ENCODE assay signal across 11 cellular contexts in genomic region chr20:1331101-1331500, GRCh38. TPM values are rescaled to one million over a fixed set of nuclear protein-coding genes. Genes with fewer than 3 reads are reported as not detected.
DNase-seq lines count a peak whose midpoint lies in the region; ATAC-seq and TF ChIP-seq lines count a peak whose summit lies in the region.
"Had no signal": no experiment of that assay in that cellular context is flagged by ENCODE, and none has a peak within 500 bp of the region (broad histone marks: within the 10 kb centered on the region; RNA-seq: fewer than 3 reads in every experiment).

No MANE protein-coding gene starts in this region.

- no peak overlapping the region for H3K4me3 Mint-ChIP-seq in MCF 10A (ENCODE audit: unreplicated experiment)
- no peak overlapping the region for H3K4me3 Mint-ChIP-seq in WTC11

- in situ Hi-C loops in transverse colon (cut with MboI; ENCODE audit: low pct_ligation_motif_present in 1 of 4, low pct_unique_long_range_greater_than_20kb in 1 of 4, low sequenced_read_pairs in 3 of 4), result loop anchor here in 1 of 4 donors (10.0 kb wide), 1 partner anchor 54 kb away; no protein-coding TSS in a partner anchor

- H3K36me3 Mint-ChIP-seq in MCF 10A (ENCODE audit: insufficient read depth, unreplicated experiment) (peaks cover 14% of the 10 kb centered on the region), WTC11 (peaks cover 16% of the 10 kb centered on the region)

- POLR2A ChIA-PET in MCF 10A (lab: Yijun Ruan, JAX) (interaction anchor here (0.8 to 10.7 kb wide), 9 partner anchors 8 to 172 kb away, joined by 3 to 184 read pairs (median 13); partner anchors contain the start of genes FKBP1A and NSFL1C), WTC11 (lab: Charles Lee) (no interaction called here)

- H3K27ac ChIP-seq in breast epithelium (peak overlapping the region; percentile 77 to 98), body of pancreas (peak overlapping the region; percentile 5 to 95 (median 87)), mucosa of rectum (ENCODE audit: low read depth in 2 of 2, low read length in 2 of 2) (peak overlapping the region; percentile 96 to 98), transverse colon (peak overlapping the region; percentile 93 to 99 (median 98))

- H3K4me3 ChIP-seq in breast epithelium (no peak overlapping the region), body of pancreas (no peak overlapping the region), mucosa of rectum (ENCODE audit: low read length in 2 of 2) (no peak overlapping the region), transverse colon (no peak overlapping the region)

- H3K27ac Mint-ChIP-seq in MCF 10A (ENCODE audit: low read depth, unreplicated experiment), result no peak overlapping the region
- no peak overlapping the region for H3K27ac Mint-ChIP-seq in WTC11

- H3K4me1 Mint-ChIP-seq in MCF 10A (ENCODE audit: insufficient read depth, unreplicated experiment) (peaks cover 35% of the 10 kb centered on the region), WTC11 (peaks cover 14% of the 10 kb centered on the region; the same call in 1 of the 2 replicates)

- H3K27me3 ChIP-seq in breast epithelium (no peaks in the 10 kb centered on the region), body of pancreas (no peaks in the 10 kb centered on the region), mucosa of rectum (ENCODE audit: control insufficient read depth in 2 of 2, insufficient read depth in 2 of 2, low read length in 2 of 2) (no peaks in the 10 kb centered on the region), transverse colon (no peaks in the 10 kb centered on the region)

- CTCF ChIA-PET in MCF 10A (lab: Yijun Ruan, JAX), result interaction anchor here (0.6 to 2.5 kb wide), 6 partner anchors 9 to 1002 kb away, joined by 3 to 7 read pairs (median 3); no protein-coding TSS in a partner anchor
- CTCF ChIA-PET in WTC11 (lab: Charles Lee), result no interaction called here

- H3K27me3 Mint-ChIP-seq in MCF 10A (ENCODE audit: insufficient read depth, unreplicated experiment) (no peaks in the 10 kb centered on the region), WTC11 (ENCODE audit: low read depth) (no peaks in the 10 kb centered on the region)

- H3K9ac ChIP-seq in mucosa of rectum (ENCODE audit: low read depth in 1 of 2, low read length in 2 of 2), result no peak overlapping the region

- TF ChIP-seq EP300 in transverse colon (IDR thresholded peaks at IDR 0.05; ENCODE audit: low read depth), result no peak

- no peak for TF ChIP-seq POLR2A in breast epithelium (IDR thresholded peaks at IDR 0.05)
- no peak for TF ChIP-seq POLR2A in body of pancreas (IDR thresholded peaks at IDR 0.05)
- no peak for TF ChIP-seq POLR2A in transverse colon (IDR thresholded peaks at IDR 0.05)

- DNase-seq in breast epithelium (ENCODE audit: low spot score in 2 of 2) (peak in 1 of 2 donors; percentile 11), MCF 10A (ENCODE audit: unreplicated experiment) (no peak), body of pancreas (peak in 1 of 4 donors; percentile 10), transverse colon (no peak), KG1 (lab: John Stamatoyannopoulos, UW) (no peak), NCI-H524 treated with DMSO at 0.1 percent for 48 hours (lab: John Stamatoyannopoulos, UW) (no peak), WTC11 (ENCODE audit: low spot score) (no peak)
- DNase-seq: activated CD4-positive, alpha-beta T cell treated with anti-CD3 and anti-CD28 coated beads for 48 hours; EL; NCI-H2081 treated with DMSO at 0.1 percent for 48 hours had no signal

- H3K36me3 ChIP-seq in breast epithelium (no peaks in the 10 kb centered on the region), body of pancreas (replicated peaks in 1 of 2; ENCODE audit: insufficient read depth in 1 of 2, low read depth in 2 of 2) (no peaks in the 10 kb centered on the region), mucosa of rectum (ENCODE audit: control insufficient read depth in 2 of 2, insufficient read depth in 2 of 2, low read length in 2 of 2) (peaks cover 0 to 3% of the 10 kb centered on the region in 2 donors), transverse colon (no peaks in the 10 kb centered on the region)

- H3K9me3 Mint-ChIP-seq in MCF 10A (ENCODE audit: unreplicated experiment), result no peaks in the 10 kb centered on the region
- no peaks in the 10 kb centered on the region for H3K9me3 Mint-ChIP-seq in WTC11

- no peak for TF ChIP-seq CTCF in breast epithelium (IDR thresholded peaks at IDR 0.05)
- no peak for TF ChIP-seq CTCF in MCF 10A (IDR thresholded peaks at IDR 0.05; ENCODE audit: unreplicated experiment)
- no peak for TF ChIP-seq CTCF in body of pancreas (IDR thresholded peaks at IDR 0.05)
- TF ChIP-seq CTCF in transverse colon (IDR thresholded peaks at IDR 0.05), result no peak
- TF ChIP-seq CTCF in WTC11 (IDR thresholded peaks at IDR 0.05), result no peak

- WGBS in body of pancreas, 2 donors, result 94 to 95% methylated on average over 2 of the region's 2 CpGs
- WGBS in transverse colon (ENCODE audit: low coverage in 1 of 2), 2 donors, result 80 to 98% methylated on average over 1 to 2 of the region's 2 CpGs

- H3K9me3 ChIP-seq in breast epithelium (no peaks in the 10 kb centered on the region), body of pancreas (no peaks in the 10 kb centered on the region), mucosa of rectum (ENCODE audit: control insufficient read depth in 2 of 2, low read length in 2 of 2) (no peaks in the 10 kb centered on the region), transverse colon (no peaks in the 10 kb centered on the region)

- intact Hi-C loops in breast epithelium (cut with DNase I; ENCODE audit: low total_unique reads) (no loop called here), MCF 10A (cut with micrococcal nuclease) (no loop called here), body of pancreas (cut with DNase I) (no loop called here), transverse colon (cut with DNase I; ENCODE audit: low total_unique reads) (no loop called here)

- ATAC-seq in body of pancreas, result no peak
- ATAC-seq in WTC11, result no peak

- peaks cover 0 to 26% of the 10 kb centered on the region in 2 donors for H3K4me1 ChIP-seq in breast epithelium
- peaks cover 55% of the 10 kb centered on the region for H3K4me1 ChIP-seq in body of pancreas
- peaks cover 44 to 45% of the 10 kb centered on the region in 2 donors for H3K4me1 ChIP-seq in mucosa of rectum (ENCODE audit: control insufficient read depth in 2 of 2, insufficient read depth in 2 of 2, low read length in 2 of 2)
- H3K4me1 ChIP-seq in transverse colon, result peaks cover 34 to 50% (median 44%) of the 10 kb centered on the region in 4 donors

- no TSS peak for BruUV-seq in MCF 10A (replicated peaks; lab: Mats Ljungman, UMichigan)

TF ChIP-seq in WTC11, 78 proteins besides CTCF, POLR2A, EP300 and RAD21 (continues in another document):
- no peak for TF ChIP-seq ZSCAN18 (CRISPR knock-in tag; IDR thresholded peaks at IDR 0.05)
- TF ChIP-seq TCF7 (CRISPR knock-in tag; IDR thresholded peaks at IDR 0.05; ENCODE audit: low read depth), result no peak
- no peak for TF ChIP-seq ZNF138 (CRISPR knock-in tag; conservative IDR thresholded peaks at IDR 0.05)
- TF ChIP-seq NR3C1 (CRISPR knock-in tag; conservative IDR thresholded peaks at IDR 0.05; ENCODE audit: low read depth), result no peak
- no peak for TF ChIP-seq CREB1 (CRISPR knock-in tag; IDR thresholded peaks at IDR 0.05)
- no peak for TF ChIP-seq NR1H2 (CRISPR knock-in tag; IDR thresholded peaks at IDR 0.05)
- TF ChIP-seq CREM (CRISPR knock-in tag; IDR thresholded peaks at IDR 0.05), result no peak
- TF ChIP-seq ZNF219 (CRISPR knock-in tag; IDR thresholded peaks at IDR 0.05; ENCODE audit: borderline replicate concordance), result no peak
- TF ChIP-seq, protein P1, sequence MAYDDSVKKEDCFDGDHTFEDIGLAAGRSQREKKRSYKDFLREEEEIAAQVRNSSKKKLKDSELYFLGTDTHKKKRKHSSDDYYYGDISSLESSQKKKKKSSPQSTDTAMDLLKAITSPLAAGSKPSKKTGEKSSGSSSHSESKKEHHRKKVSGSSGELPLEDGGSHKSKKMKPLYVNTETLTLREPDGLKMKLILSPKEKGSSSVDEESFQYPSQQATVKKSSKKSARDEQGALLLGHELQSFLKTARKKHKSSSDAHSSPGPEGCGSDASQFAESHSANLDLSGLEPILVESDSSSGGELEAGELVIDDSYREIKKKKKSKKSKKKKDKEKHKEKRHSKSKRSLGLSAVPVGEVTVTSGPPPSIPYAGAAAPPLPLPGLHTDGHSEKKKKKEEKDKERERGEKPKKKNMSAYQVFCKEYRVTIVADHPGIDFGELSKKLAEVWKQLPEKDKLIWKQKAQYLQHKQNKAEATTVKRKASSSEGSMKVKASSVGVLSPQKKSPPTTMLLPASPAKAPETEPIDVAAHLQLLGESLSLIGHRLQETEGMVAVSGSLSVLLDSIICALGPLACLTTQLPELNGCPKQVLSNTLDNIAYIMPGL (CRISPR knock-in tag; IDR thresholded peaks at IDR 0.05), result no peak
- no peak for TF ChIP-seq SOX15 (CRISPR knock-in tag; IDR thresholded peaks at IDR 0.05)
- TF ChIP-seq NFYB (CRISPR knock-in tag; conservative IDR thresholded peaks at IDR 0.05; ENCODE audit: low read depth), result no peak
- TF ChIP-seq, protein P2, sequence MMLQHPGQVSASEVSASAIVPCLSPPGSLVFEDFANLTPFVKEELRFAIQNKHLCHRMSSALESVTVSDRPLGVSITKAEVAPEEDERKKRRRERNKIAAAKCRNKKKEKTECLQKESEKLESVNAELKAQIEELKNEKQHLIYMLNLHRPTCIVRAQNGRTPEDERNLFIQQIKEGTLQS (CRISPR knock-in tag; conservative IDR thresholded peaks at IDR 0.05), result no peak
- TF ChIP-seq IRF2 (CRISPR knock-in tag; IDR thresholded peaks at IDR 0.05; ENCODE audit: borderline replicate concordance, low read depth), result no peak

RNA-seq across cellular contexts. Expression of gene SDCBP2, which starts 2.2 kb away (rescaled TPM):
- 10 to 100 TPM in 1 of 3 donors, 1 to 10 TPM in 2; 5.0 to 10.8 (median 9.8) TPM for total RNA-seq in breast epithelium
- 8.3 and 11.8 TPM in 2 replicates for total RNA-seq in MCF 10A (2022)
- total RNA-seq in body of pancreas, result 10 to 100 TPM; 14.8 to 20.0 TPM
- 100 to 1,000 TPM; 132 to 427 (median 300) TPM for total RNA-seq in transverse colon
- total RNA-seq in WTC11 (2021), result 2.5 to 3.3 TPM (median 2.6 TPM) in 3 replicates

Comparison
In these comparisons a context has a peak if more than half of its experiments do, and no peak if none do; other contexts are left out.
1. RNA of gene SDCBP2, which starts 2.2 kb away (total RNA-seq): 132 to 427 TPM in transverse colon; 14.8 to 20.0 TPM in body of pancreas, 8.3 to 11.8 TPM in MCF 10A, 5.0 to 10.8 TPM in breast epithelium and 2.5 to 3.3 TPM in WTC11; every median in the first group is over 4 times any median in the second.
2. Peak in every context shown above with its lines, with median percentiles within 50 percentile points of each other: H3K27ac ChIP-seq.